Comparison of ENCODE assay signal across 1 cellular context in genomic region chr2:175175896-175176295, GRCh38.
TF ChIP-seq lines count a peak whose summit lies in the region.

No MANE protein-coding gene starts in this region.

TF ChIP-seq in GM12878, 131 proteins besides CTCF, POLR2A, EP300 and RAD21:
- no peak for TF ChIP-seq MEF2A (IDR thresholded peaks at IDR 0.05; ENCODE audit: insufficient read depth, low read depth, low read length)
- TF ChIP-seq ATF2 (IDR thresholded peaks at IDR 0.05; ENCODE audit: low read length), result no peak
- TF ChIP-seq IRF3 (IDR thresholded peaks at IDR 0.05), result no peak
- no peak for TF ChIP-seq POU2F2 (IDR thresholded peaks at IDR 0.05; ENCODE audit: borderline replicate concordance, low read depth, low read length)
- TF ChIP-seq HDAC2 (IDR thresholded peaks at IDR 0.05), result no peak
- TF ChIP-seq CHD4 (IDR thresholded peaks at IDR 0.05), result no peak
- no peak for TF ChIP-seq EED (IDR thresholded peaks at IDR 0.05; ENCODE audit: low read depth)
- no peak for TF ChIP-seq IRF4 (IDR thresholded peaks at IDR 0.05; ENCODE audit: low read depth, low read length)
- no peak for TF ChIP-seq BCL3 (IDR thresholded peaks at IDR 0.05; ENCODE audit: borderline replicate concordance, insufficient read depth, low read depth, low read length, poor library complexity, severe bottlenecking)
- no peak for TF ChIP-seq RBBP5 (conservative IDR thresholded peaks at IDR 0.05)
- TF ChIP-seq KLF5 (IDR thresholded peaks at IDR 0.05; ENCODE audit: partially characterized antibody), result no peak
- no peak for TF ChIP-seq NR2F1 (conservative IDR thresholded peaks at IDR 0.05)
- no peak for TF ChIP-seq TCF7 (IDR thresholded peaks at IDR 0.05; ENCODE audit: borderline replicate concordance)
- no peak for TF ChIP-seq CUX1 (IDR thresholded peaks at IDR 0.05; ENCODE audit: insufficient replicate concordance, low read depth, low read length)
- no peak for TF ChIP-seq IKZF1 (conservative IDR thresholded peaks at IDR 0.05)
- no peak for TF ChIP-seq ATF7 (IDR thresholded peaks at IDR 0.05; ENCODE audit: low read depth)
